In the genomic region with DNA sequence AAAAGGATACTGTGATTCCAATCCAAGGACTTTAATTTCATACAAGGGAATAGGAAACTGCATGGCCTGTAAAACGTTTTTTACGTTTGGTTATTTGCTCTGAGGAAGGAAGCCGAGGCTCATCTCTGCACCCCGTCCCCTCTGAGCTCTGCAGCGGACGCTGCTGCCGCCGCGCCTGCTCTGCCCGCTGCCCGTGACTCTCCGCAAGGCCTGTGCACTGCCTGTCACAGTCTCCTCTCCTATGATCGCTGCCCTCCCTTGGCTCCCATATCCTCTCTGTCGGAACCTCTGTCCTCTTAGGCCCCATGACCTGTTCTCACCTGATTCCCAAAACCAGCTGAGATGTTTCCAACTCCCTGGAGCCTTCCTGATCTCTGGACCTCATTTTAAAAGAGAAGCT, we compare ENCODE assay signal across 25 cellular contexts.
"Had no signal": no experiment of that assay in that cellular context is flagged by ENCODE, and none has a peak within 500 bp of the region (broad histone marks: within the 10 kb centered on the region; RNA-seq: fewer than 3 reads in every experiment).

No MANE protein-coding gene starts in this region.

- H3K4me3 ChIP-seq: heart left ventricle, left ventricle myocardium inferior, mucosa of descending colon, pancreas, right atrium auricular region, right lobe of liver, skin epidermis, suprapubic skin, thoracic aorta, tibial artery, vagina had no signal

- H3K9me3 Mint-ChIP-seq: immature natural killer cell; naive thymus-derived CD4-positive, alpha-beta T cell; natural killer cell treated with Interleukin-12 subunit alpha and Interleukin-12 subunit beta and Interleukin-15 and Interleukin-18, amount 100 ng/mL, for 72 hours; stimulated activated effector memory CD8-positive, alpha-beta T cell treated with anti-CD3 and anti-CD28 coated beads, Interleukin-12 subunit alpha, Interleukin-12 subunit beta, amount 100 ng/mL, for 72 hours; stimulated activated naive CD8-positive, alpha-beta T cell treated with anti-CD3 and anti-CD28 coated beads, Interleukin-15, Interleukin-2, amounts not matched to agents 100 ng/mL and 50 ng/mL, for 24 hours had no signal

- H3K9me3 ChIP-seq: heart left ventricle, left ventricle myocardium inferior, mucosa of descending colon, pancreas, right atrium auricular region, right lobe of liver, suprapubic skin, thoracic aorta, tibial artery, vagina had no signal

- H3K36me3 ChIP-seq: heart left ventricle, left ventricle myocardium inferior, pancreas, right atrium auricular region, right lobe of liver, suprapubic skin, thoracic aorta, tibial artery, vagina had no signal

- H3K27me3 ChIP-seq: heart left ventricle, pancreas, right atrium auricular region, right lobe of liver, suprapubic skin, tibial artery, vagina had no signal

- H3K36me3 Mint-ChIP-seq: immature natural killer cell; memory B cell; naive thymus-derived CD4-positive, alpha-beta T cell; natural killer cell treated with Interleukin-12 subunit alpha and Interleukin-12 subunit beta and Interleukin-15 and Interleukin-18, amount 100 ng/mL, for 72 hours; stimulated activated effector memory CD8-positive, alpha-beta T cell treated with anti-CD3 and anti-CD28 coated beads, Interleukin-12 subunit alpha, Interleukin-12 subunit beta, amount 100 ng/mL, for 72 hours had no signal

- H3K27ac Mint-ChIP-seq: immature natural killer cell; memory B cell; naive thymus-derived CD4-positive, alpha-beta T cell; natural killer cell treated with Interleukin-12 subunit alpha and Interleukin-12 subunit beta and Interleukin-15 and Interleukin-18, amount 100 ng/mL, for 72 hours; stimulated activated effector memory CD8-positive, alpha-beta T cell treated with anti-CD3 and anti-CD28 coated beads, Interleukin-12 subunit alpha, Interleukin-12 subunit beta, amount 100 ng/mL, for 72 hours; stimulated activated naive CD8-positive, alpha-beta T cell treated with anti-CD3 and anti-CD28 coated beads, Interleukin-15, Interleukin-2, amounts not matched to agents 100 ng/mL and 50 ng/mL, for 24 hours; type B pancreatic cell had no signal

- ATAC-seq: heart left ventricle; mucosa of descending colon; naive thymus-derived CD4-positive, alpha-beta T cell; pancreas; right lobe of liver; stimulated activated effector memory CD8-positive, alpha-beta T cell treated with anti-CD3 and anti-CD28 coated beads, Interleukin-12 subunit alpha, Interleukin-12 subunit beta, amount 100 ng/mL, for 72 hours had no signal

- DNase-seq: heart left ventricle; hypothalamus; immature natural killer cell; left ventricle myocardium inferior; midbrain; mucosa of descending colon; naive thymus-derived CD4-positive, alpha-beta T cell; nucleus accumbens; posterior cingulate gyrus; right lobe of liver; stimulated activated CD4-positive, alpha-beta T cell treated with anti-CD3 and anti-CD28 coated beads, Interleukin-12 subunit alpha, Interleukin-12 subunit beta, amount 100 ng/mL, for 4 hours; stimulated activated CD4-positive, alpha-beta T cell treated with anti-CD3 and anti-CD28 coated beads, Interleukin-4, amount 100 ng/mL, for 24 hours; stimulated activated naive CD4-positive, alpha-beta T cell; tibial artery had no signal

- H3K4me3 Mint-ChIP-seq: immature natural killer cell; memory B cell; naive thymus-derived CD4-positive, alpha-beta T cell; natural killer cell treated with Interleukin-12 subunit alpha and Interleukin-12 subunit beta and Interleukin-15 and Interleukin-18, amount 100 ng/mL, for 72 hours; stimulated activated effector memory CD8-positive, alpha-beta T cell treated with anti-CD3 and anti-CD28 coated beads, Interleukin-12 subunit alpha, Interleukin-12 subunit beta, amount 100 ng/mL, for 72 hours; stimulated activated naive CD8-positive, alpha-beta T cell treated with anti-CD3 and anti-CD28 coated beads, Interleukin-15, Interleukin-2, amounts not matched to agents 100 ng/mL and 50 ng/mL, for 24 hours; type B pancreatic cell had no signal

- H3K27ac ChIP-seq: heart left ventricle, left ventricle myocardium inferior, pancreas, right atrium auricular region, right lobe of liver, skin epidermis, suprapubic skin, thoracic aorta, tibial artery, vagina had no signal

- H3K4me1 Mint-ChIP-seq: memory B cell had no signal

- H3K4me1 ChIP-seq: pancreas, right lobe of liver had no signal
